ENCODE assay signal across 22 cellular contexts in genomic region chr4:123619895-123620294, GRCh38.
"Had no signal": no experiment of that assay in that cellular context is flagged by ENCODE, and none has a peak within 500 bp of the region (broad histone marks: within the 10 kb centered on the region; RNA-seq: fewer than 3 reads in every experiment).

No MANE protein-coding gene starts in this region.

- H3K4me1 ChIP-seq: thyroid gland had no signal

- H3K27ac Mint-ChIP-seq: activated CD4-positive, alpha-beta T cell treated with anti-CD3 and anti-CD28 coated beads, Interleukin-2, amount 10 ng/mL, durations not matched to agents 7 days and 5 days; activated CD8-positive, alpha-beta T cell treated with anti-CD3 and anti-CD28 coated beads, Interleukin-2, amount 10 ng/mL, durations not matched to agents 7 days and 5 days; activated naive CD4-positive, alpha-beta T cell treated with anti-CD3 and anti-CD28 coated beads, Interleukin-2, amount 10 ng/mL, durations not matched to agents 7 days and 5 days; activated T-cell treated with anti-CD3 and anti-CD28 coated beads, Interleukin-2, amount 50 U/mL, for 24 hours; memory B cell had no signal

- H3K27ac ChIP-seq: thyroid gland had no signal

- H3K4me3 ChIP-seq: gastrocnemius medialis, mucosa of descending colon, thyroid gland had no signal

- H3K36me3 Mint-ChIP-seq: activated naive CD4-positive, alpha-beta T cell treated with anti-CD3 and anti-CD28 coated beads, Interleukin-2, amount 10 ng/mL, durations not matched to agents 7 days and 5 days; memory B cell; naive B cell had no signal

- H3K27me3 Mint-ChIP-seq: activated naive CD4-positive, alpha-beta T cell treated with anti-CD3 and anti-CD28 coated beads, Interleukin-2, amount 10 ng/mL, durations not matched to agents 7 days and 5 days; activated T-cell treated with anti-CD3 and anti-CD28 coated beads, Interleukin-2, amount 50 U/mL, for 24 hours; naive B cell had no signal

- DNase-seq: activated CD4-positive, alpha-beta T cell treated with anti-CD3 and anti-CD28 coated beads, Interleukin-2, amount 10 ng/mL, durations not matched to agents 7 days and 5 days; activated CD8-positive, alpha-beta T cell treated with anti-CD3 and anti-CD28 coated beads, Interleukin-2, amount 10 ng/mL, durations not matched to agents 7 days and 5 days; activated naive CD4-positive, alpha-beta T cell treated with anti-CD3 and anti-CD28 coated beads, Interleukin-2, amount 10 ng/mL, durations not matched to agents 7 days and 5 days; activated T-cell treated with anti-CD3 and anti-CD28 coated beads, Interleukin-2, amount 50 U/mL, for 24 hours; cerebellar nuclear complex; effector CD4-positive, alpha-beta T cell; gastrocnemius medialis; head of caudate nucleus; left ventricle myocardium superior; mucosa of descending colon; naive B cell; stimulated activated CD4-positive, alpha-beta T cell treated with anti-CD3 and anti-CD28 coated beads, Interleukin-12 subunit alpha, Interleukin-12 subunit beta, amount 100 ng/mL, for 4 hours; stimulated activated CD4-positive, alpha-beta T cell treated with anti-CD3 and anti-CD28 coated beads, Interleukin-1b, Interleukin-23, amount 100 ng/mL, for 48 hours; stimulated activated CD8-positive, alpha-beta memory T cell treated with anti-CD3 and anti-CD28 coated beads, Interleukin-4, amount 100 ng/mL, for 48 hours; stimulated activated naive CD4-positive, alpha-beta T cell; T1000; thyroid gland had no signal

- FAIRE-seq: astrocyte, bronchial epithelial cell, urothelium cell line had no signal

- ATAC-seq: activated CD4-positive, CD25-positive, alpha-beta regulatory T cell treated with anti-CD3 and anti-CD28 coated beads, Interleukin-2, amount 50 U/mL, for 24 hours; activated CD8-positive, alpha-beta T cell treated with anti-CD3 and anti-CD28 coated beads, Interleukin-2, amount 10 ng/mL, durations not matched to agents 7 days and 5 days; gastrocnemius medialis; left ventricle myocardium superior; mucosa of descending colon had no signal

- H3K9me3 Mint-ChIP-seq: activated naive CD4-positive, alpha-beta T cell treated with anti-CD3 and anti-CD28 coated beads, Interleukin-2, amount 10 ng/mL, durations not matched to agents 7 days and 5 days; activated T-cell treated with anti-CD3 and anti-CD28 coated beads, Interleukin-2, amount 50 U/mL, for 24 hours; memory B cell; naive B cell had no signal

- H3K9me3 ChIP-seq: gastrocnemius medialis, mucosa of descending colon, thyroid gland had no signal

- H3K27me3 ChIP-seq: gastrocnemius medialis, thyroid gland had no signal

- H3K4me3 Mint-ChIP-seq: activated CD4-positive, alpha-beta T cell treated with anti-CD3 and anti-CD28 coated beads, Interleukin-2, amount 10 ng/mL, durations not matched to agents 7 days and 5 days; activated CD8-positive, alpha-beta T cell treated with anti-CD3 and anti-CD28 coated beads, Interleukin-2, amount 10 ng/mL, durations not matched to agents 7 days and 5 days; activated naive CD4-positive, alpha-beta T cell treated with anti-CD3 and anti-CD28 coated beads, Interleukin-2, amount 10 ng/mL, durations not matched to agents 7 days and 5 days; activated T-cell treated with anti-CD3 and anti-CD28 coated beads, Interleukin-2, amount 50 U/mL, for 24 hours; memory B cell had no signal

- H3K36me3 ChIP-seq: gastrocnemius medialis, thyroid gland had no signal
